8 cellular contexts compared by ENCODE assay signal in the genomic region with DNA sequence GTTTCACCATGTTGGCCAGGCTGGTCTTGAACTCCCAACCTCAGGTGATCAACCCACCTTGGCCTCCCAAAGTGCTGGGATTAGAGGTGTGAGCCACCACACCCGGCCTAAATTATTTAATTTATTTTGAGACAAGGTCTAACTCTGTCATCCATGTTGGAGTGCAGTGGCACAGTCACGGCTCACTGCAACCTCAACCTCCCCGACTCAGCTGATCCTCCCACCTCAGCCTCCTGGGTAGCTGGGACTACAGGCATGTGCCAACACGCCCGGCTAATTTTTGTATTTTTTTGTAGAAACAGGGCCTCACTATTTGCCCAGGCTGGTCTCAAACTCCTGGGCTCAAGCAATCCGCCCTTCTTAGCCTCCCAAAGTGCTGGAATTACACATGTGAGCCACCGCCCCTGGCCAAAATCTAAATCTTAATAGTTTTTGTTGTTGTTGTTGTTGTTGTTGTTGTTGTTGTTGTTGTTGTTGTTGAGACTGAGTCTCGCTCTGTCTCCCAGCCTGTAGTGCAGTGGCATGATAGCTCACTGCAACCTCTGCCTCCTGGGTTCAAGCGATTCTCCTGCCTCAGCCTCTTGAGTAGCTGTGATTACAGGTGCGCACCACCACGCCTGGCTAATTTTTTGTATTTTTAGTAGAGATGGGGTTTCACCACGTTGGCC. TPM values are rescaled to one million over a fixed set of nuclear protein-coding genes. Genes with fewer than 3 reads are reported as not detected.
A peak's percentile ranks its signal among the peaks of the same experiment; 100 is the strongest.
DNase-seq lines count a peak whose midpoint lies in the region; ATAC-seq, FAIRE-seq and TF ChIP-seq lines count a peak whose summit lies in the region.
"Not testable (repeated sequence)": the region's sequence is repeated elsewhere in the genome, so short reads cannot be mapped to it uniquely, and the experiment has no call there.

No MANE protein-coding gene starts in this region.

- peaks cover 14% of the 10 kb centered on the region; the same call in 1 of the 2 replicates for H3F3A ChIP-seq in OCI-LY1 (ENCODE audit: insufficient read depth, low read length)

- not testable (repeated sequence) for H3K9ac ChIP-seq in OCI-LY1 (ENCODE audit: low read length); HepG2 (ENCODE audit: insufficient read depth, low read depth, low read length)

- TF ChIP-seq CTCF in CD4-positive, alpha-beta T cell (IDR thresholded peaks at IDR 0.05); OCI-LY1 (IDR thresholded peaks at IDR 0.05; ENCODE audit: low read length); HepG2 (CRISPR knock-in tag; IDR thresholded peaks at IDR 0.05); neutrophil (IDR thresholded peaks at IDR 0.05): not testable (repeated sequence)

- ATAC-seq in CD4-positive, alpha-beta T cell (ENCODE audit: poor library complexity); activated CD4-positive, alpha-beta T cell treated with anti-CD3 and anti-CD28 coated beads for 36 hours; HepG2; stimulated activated naive B cell treated with anti-CD40 and anti-IgM and Interleukin-4, amounts not matched to agents 10 μg/mL and 1 μg/mL and 100 μg/mL, for 72 hours (replicated peaks): not testable (repeated sequence)

- not testable (repeated sequence) for DNase-seq in CD4-positive, alpha-beta T cell; activated CD4-positive, alpha-beta T cell treated with anti-CD3 and anti-CD28 coated beads for 36 hours; activated T-cell treated with anti-CD3 and anti-CD28 coated beads, Interleukin-2, amount 50 U/mL, for 24 hours; activated naive CD8-positive, alpha-beta T cell treated with anti-CD3 and anti-CD28 coated beads for 36 hours; HepG2 (ENCODE audit: low spot score); stimulated activated naive B cell treated with anti-CD40 and anti-IgM and Interleukin-4, amounts not matched to agents 10 μg/mL and 1 μg/mL and 100 μg/mL, for 72 hours

- H3K79me2 ChIP-seq in OCI-LY1 (ENCODE audit: insufficient read depth, low read length) (peaks cover 16% of the 10 kb centered on the region), HepG2 (ENCODE audit: insufficient read depth, low read length) (peaks cover 22% of the 10 kb centered on the region)

- not testable (repeated sequence) for H3K9me2 ChIP-seq in OCI-LY1 (ENCODE audit: low read depth, low read length)

- FAIRE-seq in HepG2 (lab: Jason Lieb, UNC), result not testable (repeated sequence)

- H3K27ac ChIP-seq in CD4-positive, alpha-beta T cell (ENCODE audit: low read depth, low read length); HepG2 (ENCODE audit: extremely low read length, insufficient read depth, low read length): not testable (repeated sequence)
- peak overlapping the region; percentile 11 for H3K27ac ChIP-seq in OCI-LY1 (ENCODE audit: low read depth, low read length, poor library complexity, severe bottlenecking)
- H3K27ac ChIP-seq in neutrophil, result peak overlapping the region; percentile 99

- CTCF ChIA-PET in CD4-positive, alpha-beta T cell (lab: Charles Lee), result interaction anchor here (1.1 to 2.2 kb wide), 3 partner anchors 12 to 42 kb away, joined by 3 to 8 read pairs (median 6); no protein-coding TSS in a partner anchor
- CTCF ChIA-PET in activated CD4-positive, alpha-beta T cell treated with anti-CD3 and anti-CD28 coated beads for 36 hours (lab: Charles Lee), result interaction anchor here (0.8 to 1.9 kb wide), 7 partner anchors 24 to 179 kb away, joined by 3 to 9 read pairs (median 3); no protein-coding TSS in a partner anchor
- CTCF ChIA-PET in HepG2 (lab: Yijun Ruan, JAX; ENCODE audit: low intra/inter-chr PET ratio, low total read pairs), result not testable (repeated sequence)

- H3K4me3 ChIP-seq in OCI-LY1 (ENCODE audit: low read depth, low read length, poor library complexity, severe bottlenecking); HepG2 (replicated peaks in 1 of 3; ENCODE audit: insufficient read depth in 1 of 3, low read depth in 2 of 3, low read length in 3 of 3); neutrophil (ENCODE audit: low read depth in 1 of 2, low read length in 1 of 2): not testable (repeated sequence)

- in situ Hi-C loops in HepG2 (cut with HindIII; ENCODE audit: extremely low pct_ligation_motif_present, low pct_unique_long_range_greater_than_20kb), result not testable (repeated sequence)

- not testable (repeated sequence) for BruUV-seq in HepG2 (replicated peaks; lab: Mats Ljungman, UMichigan)

- H3K27me3 ChIP-seq in CD4-positive, alpha-beta T cell (ENCODE audit: control insufficient read depth, insufficient read depth, low read length); OCI-LY1 (ENCODE audit: insufficient read depth, low read length); HepG2 (ENCODE audit: control insufficient read depth in 1 of 2, insufficient read depth in 2 of 2, low read length in 2 of 2); neutrophil: not testable (repeated sequence)

- peaks cover 66% of the 10 kb centered on the region for H3K4me1 Mint-ChIP-seq in CD4-positive, alpha-beta T cell (ENCODE audit: low read depth)
- H3K4me1 Mint-ChIP-seq in activated CD4-positive, alpha-beta T cell treated with anti-CD3 and anti-CD28 coated beads for 36 hours, result peaks cover 48% of the 10 kb centered on the region
- peaks cover 48% of the 10 kb centered on the region for H3K4me1 Mint-ChIP-seq in activated T-cell treated with anti-CD3 and anti-CD28 coated beads, Interleukin-2, amount 50 U/mL, for 24 hours (ENCODE audit: low read depth)
- H3K4me1 Mint-ChIP-seq in activated naive CD8-positive, alpha-beta T cell treated with anti-CD3 and anti-CD28 coated beads for 36 hours, result peaks cover 43% of the 10 kb centered on the region
- H3K4me1 Mint-ChIP-seq in stimulated activated naive B cell treated with anti-CD40 and anti-IgM and Interleukin-4, amounts not matched to agents 10 μg/mL and 1 μg/mL and 100 μg/mL, for 72 hours, result peaks cover 42 to 65% of the 10 kb centered on the region in 2 donors

- not testable (repeated sequence) for H3K4me3 Mint-ChIP-seq in CD4-positive, alpha-beta T cell; activated CD4-positive, alpha-beta T cell treated with anti-CD3 and anti-CD28 coated beads for 36 hours; activated T-cell treated with anti-CD3 and anti-CD28 coated beads, Interleukin-2, amount 50 U/mL, for 24 hours; activated naive CD8-positive, alpha-beta T cell treated with anti-CD3 and anti-CD28 coated beads for 36 hours
- peak overlapping the region; percentile 65 to 94 for H3K4me3 Mint-ChIP-seq in stimulated activated naive B cell treated with anti-CD40 and anti-IgM and Interleukin-4, amounts not matched to agents 10 μg/mL and 1 μg/mL and 100 μg/mL, for 72 hours

- peaks cover 29% of the 10 kb centered on the region for H3K36me3 Mint-ChIP-seq in CD4-positive, alpha-beta T cell (ENCODE audit: low read depth)
- peaks cover 37% of the 10 kb centered on the region for H3K36me3 Mint-ChIP-seq in activated CD4-positive, alpha-beta T cell treated with anti-CD3 and anti-CD28 coated beads for 36 hours (ENCODE audit: low read depth)
- H3K36me3 Mint-ChIP-seq in activated T-cell treated with anti-CD3 and anti-CD28 coated beads, Interleukin-2, amount 50 U/mL, for 24 hours (ENCODE audit: low read depth), result peaks cover 32% of the 10 kb centered on the region
- H3K36me3 Mint-ChIP-seq in activated naive CD8-positive, alpha-beta T cell treated with anti-CD3 and anti-CD28 coated beads for 36 hours, result peaks cover 41% of the 10 kb centered on the region
- peaks cover 55 to 60% of the 10 kb centered on the region in 2 donors for H3K36me3 Mint-ChIP-seq in stimulated activated naive B cell treated with anti-CD40 and anti-IgM and Interleukin-4, amounts not matched to agents 10 μg/mL and 1 μg/mL and 100 μg/mL, for 72 hours

- peak overlapping the region; percentile 96 for H3K27ac Mint-ChIP-seq in CD4-positive, alpha-beta T cell
- H3K27ac Mint-ChIP-seq in activated CD4-positive, alpha-beta T cell treated with anti-CD3 and anti-CD28 coated beads for 36 hours, result peak overlapping the region; percentile 33
- H3K27ac Mint-ChIP-seq in activated T-cell treated with anti-CD3 and anti-CD28 coated beads, Interleukin-2, amount 50 U/mL, for 24 hours, result peak overlapping the region; percentile 75
- peak overlapping the region; percentile 55 for H3K27ac Mint-ChIP-seq in activated naive CD8-positive, alpha-beta T cell treated with anti-CD3 and anti-CD28 coated beads for 36 hours
- peak overlapping the region; percentile 87 for H3K27ac Mint-ChIP-seq in stimulated activated naive B cell treated with anti-CD40 and anti-IgM and Interleukin-4, amounts not matched to agents 10 μg/mL and 1 μg/mL and 100 μg/mL, for 72 hours

- peaks cover 23% of the 10 kb centered on the region for H3K36me3 ChIP-seq in OCI-LY1 (ENCODE audit: insufficient read depth, low read length)
- H3K36me3 ChIP-seq in HepG2 (replicated peaks in 1 of 2; ENCODE audit: control insufficient read depth in 1 of 2, insufficient read depth in 2 of 2, low read length in 2 of 2); neutrophil: not testable (repeated sequence)

- TF ChIP-seq EP300 in HepG2 (IDR thresholded peaks at IDR 0.05; ENCODE audit: low read depth in 2 of 2, low read length in 2 of 2); HepG2 (CRISPR knock-in tag; IDR thresholded peaks at IDR 0.05; ENCODE audit: borderline replicate concordance): not testable (repeated sequence)

- TF ChIP-seq POLR2A in HepG2 (IDR thresholded peaks at IDR 0.05; ENCODE audit: insufficient read depth in 1 of 2, low read depth in 2 of 2, low read length in 2 of 2), result not testable (repeated sequence)

- TF ChIP-seq RAD21 in HepG2 (CRISPR knock-in tag; IDR thresholded peaks at IDR 0.05), result not testable (repeated sequence)

- H2AFZ ChIP-seq in OCI-LY1 (ENCODE audit: low read length); HepG2 (ENCODE audit: low read length): not testable (repeated sequence)

- H3K9me3 ChIP-seq in CD4-positive, alpha-beta T cell (ENCODE audit: control insufficient read depth, low read length); OCI-LY1 (ENCODE audit: low read length); HepG2 (ENCODE audit: low read length); neutrophil: not testable (repeated sequence)

- not testable (repeated sequence) for H3K27me3 Mint-ChIP-seq in CD4-positive, alpha-beta T cell; activated CD4-positive, alpha-beta T cell treated with anti-CD3 and anti-CD28 coated beads for 36 hours; activated T-cell treated with anti-CD3 and anti-CD28 coated beads, Interleukin-2, amount 50 U/mL, for 24 hours; activated naive CD8-positive, alpha-beta T cell treated with anti-CD3 and anti-CD28 coated beads for 36 hours; stimulated activated naive B cell treated with anti-CD40 and anti-IgM and Interleukin-4, amounts not matched to agents 10 μg/mL and 1 μg/mL and 100 μg/mL, for 72 hours

- 93% methylated on average over 12 of the region's 12 CpGs for WGBS in HepG2 (ENCODE audit: low lambda C conversion rate)

- H3K4me2 ChIP-seq in OCI-LY1 (ENCODE audit: low read length); HepG2 (ENCODE audit: low read depth, low read length): not testable (repeated sequence)

- intact Hi-C loops in CD4-positive, alpha-beta T cell (cut with DNase I, micrococcal nuclease); activated CD4-positive, alpha-beta T cell treated with anti-CD3 and anti-CD28 coated beads for 36 hours (cut with DNase I, micrococcal nuclease); HepG2 (cut with micrococcal nuclease; ENCODE audit: unreplicated experiment): not testable (repeated sequence)

- POLR2A ChIA-PET in CD4-positive, alpha-beta T cell (lab: Charles Lee), result interaction anchor here (0.6 to 15.0 kb wide), 8 partner anchors 12 to 531 kb away, joined by 3 to 932 read pairs (median 38); partner anchors contain the start of gene MXD1
- POLR2A ChIA-PET in activated CD4-positive, alpha-beta T cell treated with anti-CD3 and anti-CD28 coated beads for 36 hours (lab: Charles Lee), result interaction anchor here (0.6 to 1.0 kb wide), 3 partner anchors 29 to 201 kb away, joined by 3 to 4 read pairs (median 4); partner anchors contain the start of gene SNRPG
- POLR2A ChIA-PET in HepG2 (lab: Yijun Ruan, JAX), result interaction anchor here (2.7 to 14.6 kb wide), 4 partner anchors 10 to 179 kb away, joined by 7 to 423 read pairs (median 64); partner anchors contain the start of gene MXD1

- peaks cover 48% of the 10 kb centered on the region for H3K4me1 ChIP-seq in OCI-LY1 (ENCODE audit: insufficient read depth, low read length, severe bottlenecking)
- peaks cover 50% of the 10 kb centered on the region for H3K4me1 ChIP-seq in HepG2 (ENCODE audit: insufficient read depth, low read length)
- H3K4me1 ChIP-seq in neutrophil (ENCODE audit: control insufficient read depth in 1 of 2, insufficient read depth in 1 of 2, low read depth in 1 of 2, low read length in 1 of 2), result peaks cover 64 to 69% of the 10 kb centered on the region in 2 experiments

- not testable (repeated sequence) for H4K20me1 ChIP-seq in OCI-LY1 (ENCODE audit: insufficient read depth, low read length); HepG2 (ENCODE audit: insufficient read depth, low read length)

- not testable (repeated sequence) for H3K9me3 Mint-ChIP-seq in CD4-positive, alpha-beta T cell; activated CD4-positive, alpha-beta T cell treated with anti-CD3 and anti-CD28 coated beads for 36 hours (ENCODE audit: low read depth); activated T-cell treated with anti-CD3 and anti-CD28 coated beads, Interleukin-2, amount 50 U/mL, for 24 hours; activated naive CD8-positive, alpha-beta T cell treated with anti-CD3 and anti-CD28 coated beads for 36 hours; stimulated activated naive B cell treated with anti-CD40 and anti-IgM and Interleukin-4, amounts not matched to agents 10 μg/mL and 1 μg/mL and 100 μg/mL, for 72 hours

RNA-seq across cellular contexts. Expression of gene PCBP1, which starts 5.4 kb away (rescaled TPM):
- total RNA-seq in CD4-positive, alpha-beta T cell, result 100 to 1,000 TPM; 228 to 233 TPM
- 100 to 1,000 TPM; 417 to 450 TPM for total RNA-seq in activated CD4-positive, alpha-beta T cell treated with anti-CD3 and anti-CD28 coated beads for 36 hours
- 100 to 1,000 TPM; 449 to 455 TPM for total RNA-seq in activated naive CD8-positive, alpha-beta T cell treated with anti-CD3 and anti-CD28 coated beads for 36 hours
- 32.0 and 104 TPM in 2 replicates for total RNA-seq in HepG2 (2016; rRNA removed; fragmentation: Illumina TruSeq; extraction: Trizol)
- total RNA-seq in HepG2 (2016; cell fraction: cytosol; rRNA removed; fragmentation: Illumina TruSeq; extraction: Trizol; ENCODE audit: low read depth), result 39.6 and 40.9 TPM in 2 replicates
- total RNA-seq in HepG2 (2016; cell fraction: insoluble cytoplasmic fraction; rRNA removed; fragmentation: Illumina TruSeq; extraction: Trizol), result 30.2 and 107 TPM in 2 replicates
- total RNA-seq in HepG2 (2016; cell fraction: membrane; rRNA removed; fragmentation: Illumina TruSeq; extraction: Trizol), result 84.5 and 86.5 TPM in 2 replicates
- 54.5 and 55.6 TPM in 2 replicates for total RNA-seq in HepG2 (2016; cell fraction: nucleus; rRNA removed; fragmentation: Illumina TruSeq; extraction: Trizol)
- polyA plus RNA-seq in HepG2 (2011; rRNA removed), result 137 and 144 TPM in 2 replicates
- 140 and 145 TPM in 2 replicates for polyA plus RNA-seq in HepG2 (2011; cell fraction: cytosol; rRNA removed)
- 80.5 and 83.2 TPM in 2 replicates for polyA plus RNA-seq in HepG2 (2011; cell fraction: nucleus; rRNA removed)
- polyA plus RNA-seq in HepG2 (2012), result 391 and 423 TPM in 2 replicates
- 248 and 249 TPM in 2 replicates for polyA plus RNA-seq in HepG2 (2016; cell fraction: cytosol; fragmentation: Illumina TruSeq; extraction: Trizol; ENCODE audit: low read depth)
- 461 and 517 TPM in 2 replicates for polyA plus RNA-seq in HepG2 (2016; cell fraction: insoluble cytoplasmic fraction; fragmentation: Illumina TruSeq; extraction: Trizol; ENCODE audit: low read depth)
- polyA plus RNA-seq in HepG2 (2016; cell fraction: membrane; fragmentation: Illumina TruSeq; extraction: Trizol; ENCODE audit: low read depth), result 274 and 290 TPM in 2 replicates
- 271 and 294 TPM in 2 replicates for polyA plus RNA-seq in HepG2 (2016; cell fraction: nucleus; fragmentation: Illumina TruSeq; extraction: Trizol; ENCODE audit: insufficient read depth, low read depth)
- polyA minus RNA-seq in HepG2 (2011; rRNA and poly(A)+ RNA removed; ENCODE audit: low replicate concordance), result 74.9 and 159 TPM in 2 replicates
- polyA minus RNA-seq in HepG2 (2011; cell fraction: cytosol; rRNA and poly(A)+ RNA removed), result 114 and 126 TPM in 2 replicates
- 41.5 and 41.8 TPM in 2 replicates for polyA minus RNA-seq in HepG2 (2011; cell fraction: nucleus; rRNA and poly(A)+ RNA removed)

Comparison
In these comparisons a context has a peak if more than half of its experiments do, and no peak if none do; other contexts are left out.
1. H3K27ac Mint-ChIP-seq: peak in every context shown above with its lines; median percentile 96 in CD4-positive, alpha-beta T cell; 87 in stimulated activated naive B cell treated with anti-CD40 and anti-IgM and Interleukin-4, amounts not matched to agents 10 μg/mL and 1 μg/mL and 100 μg/mL, for 72 hours; 75 in activated T-cell treated with anti-CD3 and anti-CD28 coated beads, Interleukin-2, amount 50 U/mL, for 24 hours; 55 in activated naive CD8-positive, alpha-beta T cell treated with anti-CD3 and anti-CD28 coated beads for 36 hours; 33 in activated CD4-positive, alpha-beta T cell treated with anti-CD3 and anti-CD28 coated beads for 36 hours.